Comparison of ENCODE assay signal across 20 cellular contexts in the genomic region with DNA sequence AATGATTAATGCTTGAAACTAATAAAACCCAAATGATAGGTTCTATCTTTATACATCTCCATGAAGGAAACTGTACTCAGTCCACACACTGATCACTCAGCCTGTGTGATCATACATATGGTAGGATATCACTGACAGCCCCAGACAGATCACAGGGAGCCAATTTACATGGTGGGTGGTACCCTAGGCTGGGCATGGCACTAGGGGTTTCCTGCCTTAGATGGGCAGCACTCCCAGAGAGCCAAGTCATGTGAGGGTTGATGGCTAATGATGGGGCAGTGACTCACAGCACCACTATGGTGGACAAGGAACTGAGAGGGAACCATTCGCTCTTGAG.
DNase-seq lines count a peak whose midpoint lies in the region; ATAC-seq and TF ChIP-seq lines count a peak whose summit lies in the region.
"Had no signal": no experiment of that assay in that cellular context is flagged by ENCODE, and none has a peak within 500 bp of the region (broad histone marks: within the 10 kb centered on the region; RNA-seq: fewer than 3 reads in every experiment).

No MANE protein-coding gene starts in this region.

- H3K36me3 ChIP-seq in SK-N-SH (replicated peaks in 1 of 2; ENCODE audit: control insufficient read depth in 1 of 2, insufficient read depth in 2 of 2, low read length in 1 of 2) (no peaks in the 10 kb centered on the region), neural progenitor cell (no peaks in the 10 kb centered on the region)
- H3K36me3 ChIP-seq: SJSA1 had no signal

- H3K27me3 ChIP-seq in SK-N-SH (ENCODE audit: insufficient read depth), result no peaks in the 10 kb centered on the region
- no peaks in the 10 kb centered on the region for H3K27me3 ChIP-seq in neural progenitor cell
- H3K27me3 ChIP-seq: SJSA1 had no signal

- TF ChIP-seq CTCF in SK-N-SH (IDR thresholded peaks at IDR 0.05), result no peak
- no peak for TF ChIP-seq CTCF in fibroblast of mammary gland (conservative IDR thresholded peaks at IDR 0.05; ENCODE audit: control insufficient read depth, insufficient read depth, low read depth, low read length)
- TF ChIP-seq CTCF in neural progenitor cell (IDR thresholded peaks at IDR 0.05), result no peak

- 67% methylated on average over 1 of the region's 1 CpG for WGBS in SK-N-SH (ENCODE audit: low lambda C conversion rate)

- TF ChIP-seq RAD21 in SK-N-SH (IDR thresholded peaks at IDR 0.05; ENCODE audit: low read length), result 0 out of 2 replicates have a peak, but pooled peaks have one; percentile 15

- no peaks in the 10 kb centered on the region for H3K4me1 Mint-ChIP-seq in stimulated activated memory B cell treated with anti-CD40 and anti-IgM and Interleukin-4, amounts not matched to agents 10 μg/mL and 1 μg/mL and 100 μg/mL, for 72 hours
- peaks cover 22% of the 10 kb centered on the region for H3K4me1 Mint-ChIP-seq in neural progenitor cell

- H3F3A ChIP-seq in SK-N-SH (replicated peaks; ENCODE audit: insufficient read depth) (no peaks in the 10 kb centered on the region), neural progenitor cell (ENCODE audit: low read depth) (no peaks in the 10 kb centered on the region)

- H3K27ac ChIP-seq in SK-N-SH (ENCODE audit: low read depth in 2 of 2, low read length in 1 of 2) (peak overlapping the region; percentile 22 to 85; a peak in 3 of 4 replicates), neural progenitor cell (no peak overlapping the region)
- H3K27ac ChIP-seq: PC-9, SJSA1 had no signal

- no peaks in the 10 kb centered on the region for H4K20me1 ChIP-seq in SK-N-SH (ENCODE audit: insufficient read depth)
- H4K20me1 ChIP-seq in neural progenitor cell (ENCODE audit: low read depth), result no peaks in the 10 kb centered on the region

- no peaks in the 10 kb centered on the region for H3K36me3 Mint-ChIP-seq in stimulated activated memory B cell treated with anti-CD40 and anti-IgM and Interleukin-4, amounts not matched to agents 10 μg/mL and 1 μg/mL and 100 μg/mL, for 72 hours
- H3K36me3 Mint-ChIP-seq in neural progenitor cell, result no peaks in the 10 kb centered on the region

- H3K4me3 ChIP-seq in SK-N-SH (ENCODE audit: low read depth in 2 of 2, low read length in 1 of 2) (no peak overlapping the region), fibroblast of mammary gland (ENCODE audit: control insufficient read depth, low read depth, low read length) (no peak overlapping the region), neural progenitor cell (no peak overlapping the region)
- H3K4me3 ChIP-seq: PC-9, SJSA1 had no signal

- H2AFZ ChIP-seq in SK-N-SH (ENCODE audit: low read depth) (no peak overlapping the region), neural progenitor cell (replicated peaks) (no peak overlapping the region)
- H2AFZ ChIP-seq: PC-9 had no signal

- DNase-seq in Daoy (ENCODE audit: low read depth) (peak; percentile 38), SK-N-SH (peak; percentile 54), fibroblast of mammary gland (ENCODE audit: low read depth) (peak; percentile 42), neural progenitor cell (ENCODE audit: low spot score) (no peak), islet precursor cell (no peak)
- no peak for DNase-seq in stimulated activated CD4-positive, alpha-beta T cell treated with anti-CD3 and anti-CD28 coated beads, Interleukin-4, amount 100 ng/mL, for 4 hours
- DNase-seq: ACHN; Calu3; DMS79 treated with DMSO at 0.1 percent for 48 hours; NCI-H1105 treated with DMSO at 0.1 percent for 48 hours; NCI-H2029; NCI-H446; NCI-H524 treated with DMSO at 0.1 percent for 48 hours; NCI-H82; NK-92 treated with Interleukin-12 subunit alpha and Interleukin-12 subunit beta, amount 100 ng/mL, for 24 hours; PC-9 had no signal

- no peaks in the 10 kb centered on the region for H3K27me3 Mint-ChIP-seq in stimulated activated memory B cell treated with anti-CD40 and anti-IgM and Interleukin-4, amounts not matched to agents 10 μg/mL and 1 μg/mL and 100 μg/mL, for 72 hours
- no peaks in the 10 kb centered on the region for H3K27me3 Mint-ChIP-seq in neural progenitor cell (ENCODE audit: insufficient read depth, low read depth)

- POLR2A ChIA-PET in SK-N-SH (lab: Yijun Ruan, JAX), result no interaction called here

- H3K4me1 ChIP-seq in SK-N-SH (ENCODE audit: control insufficient read depth in 1 of 2, insufficient read depth in 2 of 2, low read depth in 1 of 2, low read length in 1 of 2) (peaks cover 0 to 24% of the 10 kb centered on the region in 2 experiments; a peak in 3 of 4 replicates), neural progenitor cell (peaks cover 9% of the 10 kb centered on the region)

- H3K27ac Mint-ChIP-seq in stimulated activated memory B cell treated with anti-CD40 and anti-IgM and Interleukin-4, amounts not matched to agents 10 μg/mL and 1 μg/mL and 100 μg/mL, for 72 hours, result no peak overlapping the region
- H3K27ac Mint-ChIP-seq in neural progenitor cell, result no peak overlapping the region

- H3K4me3 Mint-ChIP-seq in stimulated activated memory B cell treated with anti-CD40 and anti-IgM and Interleukin-4, amounts not matched to agents 10 μg/mL and 1 μg/mL and 100 μg/mL, for 72 hours, result no peak overlapping the region
- no peak overlapping the region for H3K4me3 Mint-ChIP-seq in neural progenitor cell

- H3K79me2 ChIP-seq in SK-N-SH (ENCODE audit: insufficient read depth), result no peaks in the 10 kb centered on the region
- H3K79me2 ChIP-seq in neural progenitor cell (ENCODE audit: low read depth), result no peaks in the 10 kb centered on the region

- no peaks in the 10 kb centered on the region for H3K9me2 ChIP-seq in SK-N-SH

- H3K9ac ChIP-seq in SK-N-SH (no peak overlapping the region), neural progenitor cell (no peak overlapping the region)

- ATAC-seq in stimulated activated memory B cell treated with anti-CD40 and anti-IgM and Interleukin-4, amounts not matched to agents 10 μg/mL and 1 μg/mL and 100 μg/mL, for 72 hours, result peak; percentile 36
- ATAC-seq: HepG2, Right ventricle myocardium inferior had no signal

- CTCF ChIA-PET in SK-N-SH (lab: Yijun Ruan, JAX), result interaction anchor here (1.1 to 1.4 kb wide), 2 partner anchors 276 to 1110 kb away, joined by 4 to 8 read pairs; no protein-coding TSS in a partner anchor

- H3K9me3 ChIP-seq in SK-N-SH, result no peaks in the 10 kb centered on the region
- no peaks in the 10 kb centered on the region for H3K9me3 ChIP-seq in neural progenitor cell (ENCODE audit: low read depth)
- H3K9me3 ChIP-seq: SJSA1 had no signal

- peak in 1 of 2 experiments; percentile 58; a peak in 2 of 4 replicates for TF ChIP-seq EP300 in SK-N-SH (IDR thresholded peaks at IDR 0.05; ENCODE audit: borderline replicate concordance in 1 of 2, low read depth in 1 of 2, low read length in 1 of 2)

- H3K9me3 Mint-ChIP-seq in stimulated activated memory B cell treated with anti-CD40 and anti-IgM and Interleukin-4, amounts not matched to agents 10 μg/mL and 1 μg/mL and 100 μg/mL, for 72 hours, result no peaks in the 10 kb centered on the region
- no peaks in the 10 kb centered on the region for H3K9me3 Mint-ChIP-seq in neural progenitor cell

- H3K4me2 ChIP-seq in SK-N-SH (no peak overlapping the region), neural progenitor cell (no peak overlapping the region)
- H3K4me2 ChIP-seq: PC-9 had no signal

TF ChIP-seq in SK-N-SH, 30 proteins besides CTCF, POLR2A, EP300 and RAD21 (continues in another document):
- no peak for TF ChIP-seq RCOR1 (IDR thresholded peaks at IDR 0.05; ENCODE audit: low read length)
- no peak for TF ChIP-seq MEF2A (IDR thresholded peaks at IDR 0.05; ENCODE audit: borderline replicate concordance, low read depth)
- TF ChIP-seq, protein P1, sequence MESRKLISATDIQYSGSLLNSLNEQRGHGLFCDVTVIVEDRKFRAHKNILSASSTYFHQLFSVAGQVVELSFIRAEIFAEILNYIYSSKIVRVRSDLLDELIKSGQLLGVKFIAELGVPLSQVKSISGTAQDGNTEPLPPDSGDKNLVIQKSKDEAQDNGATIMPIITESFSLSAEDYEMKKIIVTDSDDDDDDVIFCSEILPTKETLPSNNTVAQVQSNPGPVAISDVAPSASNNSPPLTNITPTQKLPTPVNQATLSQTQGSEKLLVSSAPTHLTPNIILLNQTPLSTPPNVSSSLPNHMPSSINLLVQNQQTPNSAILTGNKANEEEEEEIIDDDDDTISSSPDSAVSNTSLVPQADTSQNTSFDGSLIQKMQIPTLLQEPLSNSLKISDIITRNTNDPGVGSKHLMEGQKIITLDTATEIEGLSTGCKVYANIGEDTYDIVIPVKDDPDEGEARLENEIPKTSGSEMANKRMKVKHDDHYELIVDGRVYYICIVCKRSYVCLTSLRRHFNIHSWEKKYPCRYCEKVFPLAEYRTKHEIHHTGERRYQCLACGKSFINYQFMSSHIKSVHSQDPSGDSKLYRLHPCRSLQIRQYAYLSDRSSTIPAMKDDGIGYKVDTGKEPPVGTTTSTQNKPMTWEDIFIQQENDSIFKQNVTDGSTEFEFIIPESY (IDR thresholded peaks at IDR 0.05; ENCODE audit: borderline replicate concordance, low read depth), result no peak
- no peak for TF ChIP-seq FOSL2 (IDR thresholded peaks at IDR 0.05; ENCODE audit: borderline replicate concordance, low read depth)
- TF ChIP-seq GATA2 (CRISPR knock-in tag; IDR thresholded peaks at IDR 0.05), result peak; percentile 0; the same call in 1 of the 2 replicates
- TF ChIP-seq SIN3A (IDR thresholded peaks at IDR 0.05; ENCODE audit: borderline replicate concordance, low read depth, low read length), result no peak
- TF ChIP-seq, protein P2, sequence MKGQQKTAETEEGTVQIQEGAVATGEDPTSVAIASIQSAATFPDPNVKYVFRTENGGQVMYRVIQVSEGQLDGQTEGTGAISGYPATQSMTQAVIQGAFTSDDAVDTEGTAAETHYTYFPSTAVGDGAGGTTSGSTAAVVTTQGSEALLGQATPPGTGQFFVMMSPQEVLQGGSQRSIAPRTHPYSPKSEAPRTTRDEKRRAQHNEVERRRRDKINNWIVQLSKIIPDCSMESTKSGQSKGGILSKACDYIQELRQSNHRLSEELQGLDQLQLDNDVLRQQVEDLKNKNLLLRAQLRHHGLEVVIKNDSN (IDR thresholded peaks at IDR 0.05; ENCODE audit: borderline replicate concordance, low read depth), result peak; percentile 45; the same call in 1 of the 2 replicates
- no peak for TF ChIP-seq FOXJ3 (CRISPR knock-in tag; IDR thresholded peaks at IDR 0.05)
- TF ChIP-seq NFIC (IDR thresholded peaks at IDR 0.05; ENCODE audit: borderline replicate concordance), result no peak
- TF ChIP-seq, protein P3, sequence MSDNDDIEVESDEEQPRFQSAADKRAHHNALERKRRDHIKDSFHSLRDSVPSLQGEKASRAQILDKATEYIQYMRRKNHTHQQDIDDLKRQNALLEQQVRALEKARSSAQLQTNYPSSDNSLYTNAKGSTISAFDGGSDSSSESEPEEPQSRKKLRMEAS (IDR thresholded peaks at IDR 0.05; ENCODE audit: low read depth), result no peak
- no peak for TF ChIP-seq JUND (IDR thresholded peaks at IDR 0.05)

Comparison
In these comparisons a context has a peak if more than half of its experiments do, and no peak if none do; other contexts are left out.
1. DNase-seq: peak in Daoy (single experiment), SK-N-SH (single experiment) and fibroblast of mammary gland (single experiment); none in stimulated activated CD4-positive, alpha-beta T cell treated with anti-CD3 and anti-CD28 coated beads, Interleukin-4, amount 100 ng/mL, for 4 hours (0 of 2), neural progenitor cell (single experiment) and islet precursor cell (single experiment).